17 cellular contexts compared by ENCODE assay signal in genomic region chr14:64082837-64083236, GRCh38.
DNase-seq lines count a peak whose midpoint lies in the region; ATAC-seq and TF ChIP-seq lines count a peak whose summit lies in the region.
"Had no signal": no experiment of that assay in that cellular context is flagged by ENCODE, and none has a peak within 500 bp of the region (broad histone marks: within the 10 kb centered on the region; RNA-seq: fewer than 3 reads in every experiment).

No MANE protein-coding gene starts in this region.

- no peak for TF ChIP-seq CTCF in CD8-positive, alpha-beta T cell (IDR thresholded peaks at IDR 0.05)
- TF ChIP-seq CTCF in astrocyte of the spinal cord (IDR thresholded peaks at IDR 0.05; ENCODE audit: low read depth, low read length) (no peak), sigmoid colon (IDR thresholded peaks at IDR 0.05) (no peak)

- POLR2A ChIA-PET in CD8-positive, alpha-beta T cell (lab: Charles Lee) = no interaction called here

- CTCF ChIA-PET in CD8-positive, alpha-beta T cell (lab: Charles Lee) = interaction anchor here (1.3 kb wide), 1 partner anchor 9 kb away, joined by 3 read pairs; no protein-coding TSS in a partner anchor

- no peak overlapping the region for H3K4me3 Mint-ChIP-seq in CD8-positive, alpha-beta T cell
- no peak overlapping the region for H3K4me3 Mint-ChIP-seq in activated T-helper 2 cell treated with anti-CD3 and anti-CD28 coated beads, Interferon-gamma antibody, Interleukin-2, Interleukin-4, amounts not matched to agents 10 μg/mL and 5 μg/mL and 100 μg/mL, durations not matched to agents 14 hours and 24 hours and 36 hours (ENCODE audit: low read depth)
- H3K4me3 Mint-ChIP-seq: activated CD4-positive, alpha-beta T cell treated with anti-CD3 and anti-CD28 coated beads, Interleukin-2, amount 10 ng/mL, durations not matched to agents 7 days and 5 days; neural crest cell had no signal

- in situ Hi-C loops in astrocyte of the spinal cord (cut with HindIII; ENCODE audit: low sequenced_read_pairs) = no loop called here

- intact Hi-C loops in CD8-positive, alpha-beta T cell (cut with DNase I, micrococcal nuclease) = no loop called here
- intact Hi-C loops in left ventricle myocardium superior (cut with micrococcal nuclease) (no loop called here), sigmoid colon (cut with DNase I) (no loop called here)
- intact Hi-C loops in activated T-helper 2 cell treated with anti-CD3 and anti-CD28 coated beads, Interferon-gamma antibody, Interleukin-2, Interleukin-4, amounts not matched to agents 10 μg/mL and 5 μg/mL and 100 μg/mL, durations not matched to agents 14 hours and 24 hours and 36 hours (cut with micrococcal nuclease) = no loop called here

- H3K27ac Mint-ChIP-seq in CD8-positive, alpha-beta T cell = peak overlapping the region; percentile 1
- H3K27ac Mint-ChIP-seq in activated T-helper 2 cell treated with anti-CD3 and anti-CD28 coated beads, Interferon-gamma antibody, Interleukin-2, Interleukin-4, amounts not matched to agents 10 μg/mL and 5 μg/mL and 100 μg/mL, durations not matched to agents 14 hours and 24 hours and 36 hours = no peak overlapping the region
- H3K27ac Mint-ChIP-seq: activated CD4-positive, alpha-beta T cell treated with anti-CD3 and anti-CD28 coated beads, Interleukin-2, amount 10 ng/mL, durations not matched to agents 7 days and 5 days had no signal

- no peaks in the 10 kb centered on the region for H3K27me3 ChIP-seq in CD8-positive, alpha-beta T cell (ENCODE audit: insufficient read depth, low read length)
- no peaks in the 10 kb centered on the region for H3K27me3 ChIP-seq in sigmoid colon
- H3K27me3 ChIP-seq: dorsolateral prefrontal cortex, SJSA1 had no signal

- H3K4me1 ChIP-seq in CD8-positive, alpha-beta T cell (ENCODE audit: insufficient read depth, low read length) = no peaks in the 10 kb centered on the region
- H3K4me1 ChIP-seq in sigmoid colon = no peaks in the 10 kb centered on the region

- no peaks in the 10 kb centered on the region for H3K9me3 ChIP-seq in CD8-positive, alpha-beta T cell (ENCODE audit: low read length)
- H3K9me3 ChIP-seq in sigmoid colon = no peaks in the 10 kb centered on the region
- H3K9me3 ChIP-seq: SJSA1 had no signal

- DNase-seq in CD8-positive, alpha-beta T cell = no peak
- DNase-seq in astrocyte of the spinal cord (ENCODE audit: low read depth, low spot score) = peak; percentile 45
- DNase-seq in left ventricle myocardium superior = no peak
- DNase-seq in sigmoid colon = no peak
- no peak for DNase-seq in DMS114 treated with DMSO at 0.1 percent for 48 hours (lab: John Stamatoyannopoulos, UW; ENCODE audit: unreplicated experiment)
- DNase-seq in activated T-helper 2 cell treated with anti-CD3 and anti-CD28 coated beads, Interferon-gamma antibody, Interleukin-2, Interleukin-4, amounts not matched to agents 10 μg/mL and 5 μg/mL and 100 μg/mL, durations not matched to agents 14 hours and 24 hours and 36 hours (ENCODE audit: low spot score) = no peak
- DNase-seq in central memory CD4-positive, alpha-beta T cell = no peak
- DNase-seq in NCI-H510A (lab: John Stamatoyannopoulos, UW) = no peak
- DNase-seq: activated CD4-positive, alpha-beta T cell treated with anti-CD3 and anti-CD28 coated beads, Interleukin-2, amount 10 ng/mL, durations not matched to agents 7 days and 5 days; activated T-cell treated with anti-CD3 and anti-CD28 coated beads, Interleukin-2, amount 50 U/mL, for 48 hours; dorsolateral prefrontal cortex; NCI-H1436; T1000 had no signal

- peaks cover 85% of the 10 kb centered on the region for H3K36me3 Mint-ChIP-seq in CD8-positive, alpha-beta T cell
- peaks cover 6% of the 10 kb centered on the region for H3K36me3 Mint-ChIP-seq in activated T-helper 2 cell treated with anti-CD3 and anti-CD28 coated beads, Interferon-gamma antibody, Interleukin-2, Interleukin-4, amounts not matched to agents 10 μg/mL and 5 μg/mL and 100 μg/mL, durations not matched to agents 14 hours and 24 hours and 36 hours (ENCODE audit: low read depth)

- no peaks in the 10 kb centered on the region for H3K27me3 Mint-ChIP-seq in CD8-positive, alpha-beta T cell (ENCODE audit: low read depth)
- H3K27me3 Mint-ChIP-seq in activated T-helper 2 cell treated with anti-CD3 and anti-CD28 coated beads, Interferon-gamma antibody, Interleukin-2, Interleukin-4, amounts not matched to agents 10 μg/mL and 5 μg/mL and 100 μg/mL, durations not matched to agents 14 hours and 24 hours and 36 hours (ENCODE audit: low read depth) = no peaks in the 10 kb centered on the region
- H3K27me3 Mint-ChIP-seq: activated CD4-positive, alpha-beta T cell treated with anti-CD3 and anti-CD28 coated beads, Interleukin-2, amount 10 ng/mL, durations not matched to agents 7 days and 5 days had no signal

- H3K36me3 ChIP-seq in CD8-positive, alpha-beta T cell (ENCODE audit: insufficient read depth, low read length) = peaks cover 16% of the 10 kb centered on the region
- peaks cover 5 to 38% (median 8%) of the 10 kb centered on the region in 4 donors for H3K36me3 ChIP-seq in sigmoid colon

- no peak overlapping the region for H3K4me3 ChIP-seq in CD8-positive, alpha-beta T cell (ENCODE audit: low read depth, low read length)
- H3K4me3 ChIP-seq in astrocyte of the spinal cord (ENCODE audit: low read depth, low read length) (no peak overlapping the region), sigmoid colon (no peak overlapping the region)
- H3K4me3 ChIP-seq: dorsolateral prefrontal cortex, SJSA1 had no signal

- 80 to 85% methylated on average over 7 of the region's 7 CpGs for WGBS in sigmoid colon, 2 donors

- TF ChIP-seq POLR2A in sigmoid colon (IDR thresholded peaks at IDR 0.05) = no peak

- no peaks in the 10 kb centered on the region for H3K4me1 Mint-ChIP-seq in CD8-positive, alpha-beta T cell (ENCODE audit: low read depth)
- no peaks in the 10 kb centered on the region for H3K4me1 Mint-ChIP-seq in activated T-helper 2 cell treated with anti-CD3 and anti-CD28 coated beads, Interferon-gamma antibody, Interleukin-2, Interleukin-4, amounts not matched to agents 10 μg/mL and 5 μg/mL and 100 μg/mL, durations not matched to agents 14 hours and 24 hours and 36 hours (ENCODE audit: low read depth)
- H3K4me1 Mint-ChIP-seq: activated CD4-positive, alpha-beta T cell treated with anti-CD3 and anti-CD28 coated beads, Interleukin-2, amount 10 ng/mL, durations not matched to agents 7 days and 5 days; neural crest cell had no signal

- TF ChIP-seq EP300 in sigmoid colon (IDR thresholded peaks at IDR 0.05) = peak in 3 of 4 donors; percentile 4 to 66 (median 17)

- ATAC-seq in CD8-positive, alpha-beta T cell = no peak
- peak; percentile 61 for ATAC-seq in left ventricle myocardium superior

- no peak overlapping the region for H3K27ac ChIP-seq in CD8-positive, alpha-beta T cell (ENCODE audit: low read depth, low read length)
- peak overlapping the region in 2 of 4 donors; percentile 39 to 82 for H3K27ac ChIP-seq in sigmoid colon
- H3K27ac ChIP-seq: HL-60, KMS-11, SJSA1 had no signal

- no peaks in the 10 kb centered on the region for H3K9me3 Mint-ChIP-seq in CD8-positive, alpha-beta T cell
- no peaks in the 10 kb centered on the region for H3K9me3 Mint-ChIP-seq in activated T-helper 2 cell treated with anti-CD3 and anti-CD28 coated beads, Interferon-gamma antibody, Interleukin-2, Interleukin-4, amounts not matched to agents 10 μg/mL and 5 μg/mL and 100 μg/mL, durations not matched to agents 14 hours and 24 hours and 36 hours
- H3K9me3 Mint-ChIP-seq: activated CD4-positive, alpha-beta T cell treated with anti-CD3 and anti-CD28 coated beads, Interleukin-2, amount 10 ng/mL, durations not matched to agents 7 days and 5 days; neural crest cell had no signal
